ENCODE assay signal across 17 cellular contexts in the genomic region with DNA sequence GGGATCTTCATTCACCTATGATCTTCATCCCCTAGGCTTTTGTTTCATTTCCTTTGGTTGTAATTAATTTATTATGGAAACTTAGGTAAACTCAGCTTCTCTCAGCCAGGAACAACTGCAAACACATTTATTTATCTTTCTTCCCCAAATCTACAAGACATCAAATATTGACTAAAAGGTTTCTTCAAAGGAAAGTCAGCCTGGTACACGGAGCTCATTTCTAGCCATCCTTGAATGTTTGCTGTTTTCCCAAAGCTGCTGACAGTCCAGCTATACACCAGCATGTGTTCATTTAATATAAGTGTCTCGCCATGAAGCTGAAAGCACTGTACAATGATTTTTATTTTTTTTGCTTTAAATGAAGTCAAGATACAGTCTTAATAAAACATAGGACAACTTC. TPM values are rescaled to one million over a fixed set of nuclear protein-coding genes. Genes with fewer than 3 reads are reported as not detected.
DNase-seq lines count a peak whose midpoint lies in the region; ATAC-seq, FAIRE-seq and TF ChIP-seq lines count a peak whose summit lies in the region.
"Had no signal": no experiment of that assay in that cellular context is flagged by ENCODE, and none has a peak within 500 bp of the region (broad histone marks: within the 10 kb centered on the region; RNA-seq: fewer than 3 reads in every experiment).

No MANE protein-coding gene starts in this region.

- no peak overlapping the region for H3K4me3 ChIP-seq in neutrophil (ENCODE audit: low read depth in 1 of 2, low read length in 1 of 2)
- no peak overlapping the region for H3K4me3 ChIP-seq in kidney (ENCODE audit: low read length in 2 of 2)
- H3K4me3 ChIP-seq: A549, BLaER1, GM23248, K562 had no signal

- H3K9me3 Mint-ChIP-seq in HFFc6, result no peaks in the 10 kb centered on the region
- no peaks in the 10 kb centered on the region for H3K9me3 Mint-ChIP-seq in WTC11
- no peaks in the 10 kb centered on the region for H3K9me3 Mint-ChIP-seq in stimulated activated naive CD8-positive, alpha-beta T cell treated with anti-CD3 and anti-CD28 coated beads, Interleukin-15, amount 100 ng/mL, for 72 hours
- H3K9me3 Mint-ChIP-seq: CD4-positive, alpha-beta memory T cell had no signal

- H3K27ac Mint-ChIP-seq in HFFc6 (peak overlapping the region; percentile 54; the same call in 1 of the 2 replicates), WTC11 (peak overlapping the region; percentile 48)
- H3K27ac Mint-ChIP-seq in stimulated activated naive CD8-positive, alpha-beta T cell treated with anti-CD3 and anti-CD28 coated beads, Interleukin-15, amount 100 ng/mL, for 72 hours, result peak overlapping the region in 1 of 2 donors; percentile 65
- H3K27ac Mint-ChIP-seq: CD4-positive, alpha-beta memory T cell had no signal

- H3K27me3 ChIP-seq in neutrophil, result no peaks in the 10 kb centered on the region
- H3K27me3 ChIP-seq: BLaER1 had no signal

- H3K27ac ChIP-seq in neutrophil (peak overlapping the region; percentile 54), kidney (ENCODE audit: low read depth in 2 of 2, low read length in 2 of 2) (no peak overlapping the region)
- H3K27ac ChIP-seq: A549, BLaER1, GM23248 had no signal

- ATAC-seq in WTC11 (no peak), HG03196 (IDR thresholded peaks at IDR 0.05; ENCODE audit: unreplicated experiment) (no peak)
- ATAC-seq in stimulated activated naive CD8-positive, alpha-beta T cell treated with anti-CD3 and anti-CD28 coated beads, Interleukin-15, amount 100 ng/mL, for 72 hours, result no peak
- ATAC-seq: A549, HCT116, K562 had no signal

- H3K27me3 Mint-ChIP-seq in HFFc6 (ENCODE audit: insufficient read depth) (no peaks in the 10 kb centered on the region; the same call in none of the 2 replicates), WTC11 (ENCODE audit: low read depth) (no peaks in the 10 kb centered on the region)
- no peaks in the 10 kb centered on the region for H3K27me3 Mint-ChIP-seq in stimulated activated naive CD8-positive, alpha-beta T cell treated with anti-CD3 and anti-CD28 coated beads, Interleukin-15, amount 100 ng/mL, for 72 hours

- intact Hi-C loops in kidney (cut with DNase I), result no loop called here

- TF ChIP-seq CTCF in HFFc6 (IDR thresholded peaks at IDR 0.05), result no peak
- TF ChIP-seq CTCF in WTC11 (IDR thresholded peaks at IDR 0.05), result no peak
- TF ChIP-seq CTCF in neutrophil (IDR thresholded peaks at IDR 0.05), result no peak
- TF ChIP-seq CTCF in kidney (IDR thresholded peaks at IDR 0.05; ENCODE audit: borderline replicate concordance, extremely low read depth, insufficient read depth), result no peak

- DNase-seq in HFFc6, result no peak
- DNase-seq in WTC11 (ENCODE audit: low spot score), result no peak
- DNase-seq in stimulated activated naive CD8-positive, alpha-beta T cell treated with anti-CD3 and anti-CD28 coated beads, Interleukin-15, amount 100 ng/mL, for 72 hours, result no peak
- no peak for DNase-seq in kidney
- DNase-seq in NCI-H748 treated with DMSO at 0.1 percent for 48 hours (lab: John Stamatoyannopoulos, UW), result no peak
- DNase-seq: CD4-positive, alpha-beta memory T cell; DMS153; DMS79 treated with DMSO at 0.1 percent for 48 hours had no signal

- H3K4me3 Mint-ChIP-seq in HFFc6 (no peak overlapping the region), WTC11 (no peak overlapping the region)
- no peak overlapping the region for H3K4me3 Mint-ChIP-seq in stimulated activated naive CD8-positive, alpha-beta T cell treated with anti-CD3 and anti-CD28 coated beads, Interleukin-15, amount 100 ng/mL, for 72 hours
- H3K4me3 Mint-ChIP-seq: CD4-positive, alpha-beta memory T cell had no signal

- no peak overlapping the region for H3K9ac ChIP-seq in kidney (ENCODE audit: low read length in 2 of 2)
- H3K9ac ChIP-seq: BLaER1, GM23248 had no signal

- peaks cover 16 to 18% of the 10 kb centered on the region in 2 experiments for H3K4me1 ChIP-seq in neutrophil (ENCODE audit: control insufficient read depth in 1 of 2, insufficient read depth in 1 of 2, low read depth in 1 of 2, low read length in 1 of 2)
- H3K4me1 ChIP-seq in kidney (ENCODE audit: control insufficient read depth in 1 of 2, insufficient read depth in 1 of 2, low read depth in 1 of 2, low read length in 2 of 2), result no peaks in the 10 kb centered on the region
- H3K4me1 ChIP-seq: BLaER1 had no signal

- H3K9me3 ChIP-seq in neutrophil, result no peaks in the 10 kb centered on the region
- no peaks in the 10 kb centered on the region for H3K9me3 ChIP-seq in kidney (ENCODE audit: control insufficient read depth in 1 of 2, low read length in 2 of 2)
- H3K9me3 ChIP-seq: A549, BLaER1 had no signal

- H3K36me3 Mint-ChIP-seq in HFFc6 (ENCODE audit: low read depth) (no peaks in the 10 kb centered on the region), WTC11 (peaks cover 16% of the 10 kb centered on the region)
- H3K36me3 Mint-ChIP-seq: CD4-positive, alpha-beta memory T cell had no signal

- H3K36me3 ChIP-seq in neutrophil (no peaks in the 10 kb centered on the region), kidney (ENCODE audit: control insufficient read depth in 1 of 2, insufficient read depth in 2 of 2, low read length in 2 of 2) (no peaks in the 10 kb centered on the region)
- H3K36me3 ChIP-seq: BLaER1 had no signal

- FAIRE-seq in kidney (lab: Jason Lieb, UNC), result no peak
- FAIRE-seq: A549, GM12892, H54, K562 had no signal

- POLR2A ChIA-PET in WTC11 (lab: Charles Lee), result interaction anchor here (1.1 kb wide), 1 partner anchor 90 kb away, joined by 3 read pairs; no protein-coding TSS in a partner anchor

- H3K4me1 Mint-ChIP-seq in HFFc6 (ENCODE audit: low read depth) (peaks cover 34% of the 10 kb centered on the region), WTC11 (peaks cover 53% of the 10 kb centered on the region)
- H3K4me1 Mint-ChIP-seq in stimulated activated naive CD8-positive, alpha-beta T cell treated with anti-CD3 and anti-CD28 coated beads, Interleukin-15, amount 100 ng/mL, for 72 hours, result peaks cover 9% of the 10 kb centered on the region

- CTCF ChIA-PET in WTC11 (lab: Charles Lee), result no interaction called here

TF ChIP-seq in WTC11, 78 proteins besides CTCF, POLR2A, EP300 and RAD21:
- TF ChIP-seq ZNF396 (CRISPR knock-in tag; IDR thresholded peaks at IDR 0.05; ENCODE audit: borderline replicate concordance) (no peak), ZNF232 (CRISPR knock-in tag; IDR thresholded peaks at IDR 0.05) (no peak), ZNF423 (CRISPR knock-in tag; IDR thresholded peaks at IDR 0.05) (no peak)
- TF ChIP-seq, protein P1, sequence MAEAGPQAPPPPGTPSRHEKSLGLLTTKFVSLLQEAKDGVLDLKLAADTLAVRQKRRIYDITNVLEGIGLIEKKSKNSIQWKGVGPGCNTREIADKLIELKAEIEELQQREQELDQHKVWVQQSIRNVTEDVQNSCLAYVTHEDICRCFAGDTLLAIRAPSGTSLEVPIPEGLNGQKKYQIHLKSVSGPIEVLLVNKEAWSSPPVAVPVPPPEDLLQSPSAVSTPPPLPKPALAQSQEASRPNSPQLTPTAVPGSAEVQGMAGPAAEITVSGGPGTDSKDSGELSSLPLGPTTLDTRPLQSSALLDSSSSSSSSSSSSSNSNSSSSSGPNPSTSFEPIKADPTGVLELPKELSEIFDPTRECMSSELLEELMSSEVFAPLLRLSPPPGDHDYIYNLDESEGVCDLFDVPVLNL (CRISPR knock-in tag; IDR thresholded peaks at IDR 0.05; ENCODE audit: borderline replicate concordance, low read depth), result no peak
- TF ChIP-seq, protein P2, sequence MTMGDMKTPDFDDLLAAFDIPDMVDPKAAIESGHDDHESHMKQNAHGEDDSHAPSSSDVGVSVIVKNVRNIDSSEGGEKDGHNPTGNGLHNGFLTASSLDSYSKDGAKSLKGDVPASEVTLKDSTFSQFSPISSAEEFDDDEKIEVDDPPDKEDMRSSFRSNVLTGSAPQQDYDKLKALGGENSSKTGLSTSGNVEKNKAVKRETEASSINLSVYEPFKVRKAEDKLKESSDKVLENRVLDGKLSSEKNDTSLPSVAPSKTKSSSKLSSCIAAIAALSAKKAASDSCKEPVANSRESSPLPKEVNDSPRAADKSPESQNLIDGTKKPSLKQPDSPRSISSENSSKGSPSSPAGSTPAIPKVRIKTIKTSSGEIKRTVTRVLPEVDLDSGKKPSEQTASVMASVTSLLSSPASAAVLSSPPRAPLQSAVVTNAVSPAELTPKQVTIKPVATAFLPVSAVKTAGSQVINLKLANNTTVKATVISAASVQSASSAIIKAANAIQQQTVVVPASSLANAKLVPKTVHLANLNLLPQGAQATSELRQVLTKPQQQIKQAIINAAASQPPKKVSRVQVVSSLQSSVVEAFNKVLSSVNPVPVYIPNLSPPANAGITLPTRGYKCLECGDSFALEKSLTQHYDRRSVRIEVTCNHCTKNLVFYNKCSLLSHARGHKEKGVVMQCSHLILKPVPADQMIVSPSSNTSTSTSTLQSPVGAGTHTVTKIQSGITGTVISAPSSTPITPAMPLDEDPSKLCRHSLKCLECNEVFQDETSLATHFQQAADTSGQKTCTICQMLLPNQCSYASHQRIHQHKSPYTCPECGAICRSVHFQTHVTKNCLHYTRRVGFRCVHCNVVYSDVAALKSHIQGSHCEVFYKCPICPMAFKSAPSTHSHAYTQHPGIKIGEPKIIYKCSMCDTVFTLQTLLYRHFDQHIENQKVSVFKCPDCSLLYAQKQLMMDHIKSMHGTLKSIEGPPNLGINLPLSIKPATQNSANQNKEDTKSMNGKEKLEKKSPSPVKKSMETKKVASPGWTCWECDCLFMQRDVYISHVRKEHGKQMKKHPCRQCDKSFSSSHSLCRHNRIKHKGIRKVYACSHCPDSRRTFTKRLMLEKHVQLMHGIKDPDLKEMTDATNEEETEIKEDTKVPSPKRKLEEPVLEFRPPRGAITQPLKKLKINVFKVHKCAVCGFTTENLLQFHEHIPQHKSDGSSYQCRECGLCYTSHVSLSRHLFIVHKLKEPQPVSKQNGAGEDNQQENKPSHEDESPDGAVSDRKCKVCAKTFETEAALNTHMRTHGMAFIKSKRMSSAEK (CRISPR knock-in tag; IDR thresholded peaks at IDR 0.05; ENCODE audit: borderline replicate concordance), result no peak
- TF ChIP-seq, protein P3, sequence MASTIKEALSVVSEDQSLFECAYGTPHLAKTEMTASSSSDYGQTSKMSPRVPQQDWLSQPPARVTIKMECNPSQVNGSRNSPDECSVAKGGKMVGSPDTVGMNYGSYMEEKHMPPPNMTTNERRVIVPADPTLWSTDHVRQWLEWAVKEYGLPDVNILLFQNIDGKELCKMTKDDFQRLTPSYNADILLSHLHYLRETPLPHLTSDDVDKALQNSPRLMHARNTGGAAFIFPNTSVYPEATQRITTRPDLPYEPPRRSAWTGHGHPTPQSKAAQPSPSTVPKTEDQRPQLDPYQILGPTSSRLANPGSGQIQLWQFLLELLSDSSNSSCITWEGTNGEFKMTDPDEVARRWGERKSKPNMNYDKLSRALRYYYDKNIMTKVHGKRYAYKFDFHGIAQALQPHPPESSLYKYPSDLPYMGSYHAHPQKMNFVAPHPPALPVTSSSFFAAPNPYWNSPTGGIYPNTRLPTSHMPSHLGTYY (CRISPR knock-in tag; IDR thresholded peaks at IDR 0.05), result no peak

RNA-seq across cellular contexts. Expression of a gene that starts 16.8 kb away (rescaled TPM):
- 1 to 10 TPM in 5 of 6 experiments, under 1 TPM in 1; 0.95 to 1.5 (median 1.4) TPM for total RNA-seq in HFFc6 (2021; fragmentation: NEBNext Ultra II Directional; extraction: Animal tissue kit (Norgen Biotek cat#: 25700))
- 89.0 to 97.9 TPM (median 92.5 TPM) in 3 replicates for total RNA-seq in WTC11 (2021)
- total RNA-seq in kidney, result 124 TPM
- 61.5 TPM for polyA plus RNA-seq in kidney (ENCODE audit: insufficient read depth, low read depth, low replicate concordance)

Comparison
In these comparisons a context has a peak if more than half of its experiments do, and no peak if none do; other contexts are left out.
1. RNA of a gene that starts 16.8 kb away (total RNA-seq): 124 TPM in kidney (single experiment) and 89.0 to 97.9 TPM in WTC11; 0.95 to 1.5 TPM in HFFc6; every median in the first group is over 10 times any median in the second.